Comparison of ENCODE assay signal across 14 cellular contexts in the genomic region with DNA sequence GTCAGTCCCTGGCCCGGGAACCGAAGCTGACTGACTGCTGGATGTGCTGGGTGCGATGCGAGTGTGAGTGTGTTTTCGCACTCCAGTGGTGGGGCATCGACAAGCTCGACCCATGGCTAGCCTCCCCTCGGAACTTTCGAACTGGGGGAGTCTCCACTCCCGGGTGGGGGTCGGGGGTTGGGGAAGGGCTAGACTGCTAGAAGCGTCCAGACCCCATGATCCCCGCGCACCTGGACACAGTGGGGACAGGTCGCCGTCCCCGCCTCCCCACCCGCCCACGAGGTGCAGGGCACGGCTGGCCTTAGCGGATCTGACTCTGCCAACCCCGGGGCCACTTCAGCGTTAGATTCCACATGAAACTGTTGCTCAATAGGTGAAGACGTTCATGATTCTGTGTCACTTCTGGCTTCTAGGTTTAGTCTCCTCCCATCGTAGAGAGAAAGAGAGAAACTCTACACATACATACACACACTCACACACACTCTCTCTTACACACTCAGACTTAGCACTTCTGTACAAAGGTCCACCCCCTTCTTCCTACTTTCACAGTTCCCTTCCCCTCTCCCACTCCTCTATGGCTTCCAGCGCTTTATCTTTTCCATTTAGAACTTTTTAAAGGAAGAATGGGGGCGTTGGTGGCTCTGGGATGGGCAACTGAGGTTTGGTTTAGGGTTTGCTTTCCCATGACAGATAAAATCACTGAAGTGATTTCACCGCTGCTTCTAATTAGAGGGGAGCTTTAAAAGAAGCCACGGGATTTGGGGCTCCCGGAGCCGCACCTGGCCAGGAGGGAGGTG. TPM values are rescaled to one million over a fixed set of nuclear protein-coding genes. Genes with fewer than 3 reads are reported as not detected.
A peak's percentile ranks its signal among the peaks of the same experiment; 100 is the strongest.
DNase-seq lines count a peak whose midpoint lies in the region; ATAC-seq and TF ChIP-seq lines count a peak whose summit lies in the region.
"Had no signal": no experiment of that assay in that cellular context is flagged by ENCODE, and none has a peak within 500 bp of the region (broad histone marks: within the 10 kb centered on the region; RNA-seq: fewer than 3 reads in every experiment).

No MANE protein-coding gene starts in this region.

- H3K36me3 Mint-ChIP-seq in HFFc6 (ENCODE audit: low read depth) (0 out of 2 replicates have a peak, but pooled peaks cover 9% of the 10 kb centered on the region), brain (no peaks in the 10 kb centered on the region)

- H3K27me3 Mint-ChIP-seq in HFFc6 (ENCODE audit: insufficient read depth) (peaks cover 5% of the 10 kb centered on the region), brain (peaks cover 100% of the 10 kb centered on the region)

- H3K4me3 Mint-ChIP-seq in HFFc6 = peak overlapping the region; percentile 44; the same call in 1 of the 2 replicates
- peak overlapping the region in 3 of 5 experiments; percentile 64 to 80 (median 73) for H3K4me3 Mint-ChIP-seq in brain
- H3K4me3 Mint-ChIP-seq: activated naive CD4-positive, alpha-beta T cell treated with anti-CD3 and anti-CD28 coated beads for 36 hours had no signal

- DNase-seq in CD1c-positive myeloid dendritic cell (ENCODE audit: extremely low spot score) (peak; percentile 18), HFFc6 (no peak), kidney epithelial cell (ENCODE audit: low read depth) (no peak), NCI-H1417 (lab: John Stamatoyannopoulos, UW) (no peak), SHP77 treated with DMSO at 0.1 percent for 48 hours (lab: John Stamatoyannopoulos, UW) (no peak)
- DNase-seq: activated naive CD4-positive, alpha-beta T cell treated with anti-CD3 and anti-CD28 coated beads for 36 hours; CD8-positive, alpha-beta memory T cell; dermis blood vessel endothelial cell; hypothalamus; OCI-M1 had no signal

- peak overlapping the region; percentile 38 for H3K4me3 ChIP-seq in kidney epithelial cell (ENCODE audit: low read depth, low read length)

- H3K4me1 Mint-ChIP-seq in HFFc6 (ENCODE audit: low read depth) (peaks cover 10% of the 10 kb centered on the region; the same call in 1 of the 2 replicates), brain (peaks cover 46% of the 10 kb centered on the region)

- no peaks in the 10 kb centered on the region for H3K36me3 ChIP-seq in kidney epithelial cell (ENCODE audit: control insufficient read depth, insufficient read depth, low read length)
- H3K36me3 ChIP-seq: neutrophil had no signal

- H3K27me3 ChIP-seq in kidney epithelial cell (ENCODE audit: control insufficient read depth, insufficient read depth, low read length) = peaks cover 86% of the 10 kb centered on the region

- TF ChIP-seq CTCF in HFFc6 (IDR thresholded peaks at IDR 0.05) (no peak), brain (conservative IDR thresholded peaks at IDR 0.05) (no peak), kidney epithelial cell (IDR thresholded peaks at IDR 0.05; ENCODE audit: insufficient read depth, low read length, poor library complexity, severe bottlenecking) (no peak)

- H3K27ac Mint-ChIP-seq in HFFc6 (no peak overlapping the region), brain (no peak overlapping the region)
- H3K27ac Mint-ChIP-seq: activated naive CD4-positive, alpha-beta T cell treated with anti-CD3 and anti-CD28 coated beads for 36 hours had no signal

- H3K9me3 Mint-ChIP-seq in HFFc6 (no peaks in the 10 kb centered on the region; the same call in 1 of the 2 replicates), brain (peaks cover 0 to 4% (median 0%) of the 10 kb centered on the region in 5 experiments)

- ATAC-seq in GM21381 (IDR thresholded peaks at IDR 0.05; ENCODE audit: unreplicated experiment) (no peak), GM18858 (IDR thresholded peaks at IDR 0.05; ENCODE audit: unreplicated experiment) (no peak)

RNA-seq across cellular contexts. Expression of a gene that starts 5.1 kb away (rescaled TPM):
- total RNA-seq in HFFc6 (2021; fragmentation: NEBNext Ultra II Directional; extraction: Animal tissue kit (Norgen Biotek cat#: 25700)) = 10 to 100 TPM; 64.1 to 89.0 (median 83.8) TPM
- 18.1 TPM for polyA plus RNA-seq in brain (ENCODE audit: insufficient read depth, low read depth, low replicate concordance)
- total RNA-seq in kidney epithelial cell = 8.8 and 11.2 TPM in 2 replicates
- total RNA-seq: CD8-positive, alpha-beta memory T cell had no signal
- polyA plus RNA-seq: CD8-positive, alpha-beta memory T cell had no signal
